8 cellular contexts compared by ENCODE assay signal in genomic region chr7:101138149-101138870, GRCh38. TPM values are rescaled to one million over a fixed set of nuclear protein-coding genes. Genes with fewer than 3 reads are reported as not detected.
DNase-seq lines count a peak whose midpoint lies in the region; ATAC-seq and TF ChIP-seq lines count a peak whose summit lies in the region.

No MANE protein-coding gene starts in this region.

- peak; percentile 88 for DNase-seq in GM03348 (ENCODE audit: low spot score)
- DNase-seq in NCI-H2196 (lab: John Stamatoyannopoulos, UW; ENCODE audit: unreplicated experiment), result peak; percentile 91
- DNase-seq in activated CD4-positive, alpha-beta T cell treated with anti-CD3 and anti-CD28 coated beads for 24 hours (ENCODE audit: low read depth in 2 of 2), result peak; percentile 79 to 81
- DNase-seq in lower lobe of right lung, result peak; percentile 70
- DNase-seq in stimulated activated CD8-positive, alpha-beta memory T cell treated with anti-CD3 and anti-CD28 coated beads, Interleukin-12 subunit alpha, Interleukin-12 subunit beta, amount 100 ng/mL, for 4 hours (ENCODE audit: low read depth), result peak; percentile 83
- no peak for DNase-seq in cerebellum (ENCODE audit: low spot score)

- ATAC-seq in HG02763 (IDR thresholded peaks at IDR 0.05; ENCODE audit: unreplicated experiment), result peak; percentile 57
- peak; percentile 90 for ATAC-seq in lower lobe of right lung

- intact Hi-C loops in lower lobe of right lung (cut with DNase I), result loop anchor here (5.0 kb wide), 1 partner anchor 41 kb away; no protein-coding TSS in a partner anchor

- H3K36me3 ChIP-seq in lower lobe of right lung, result peaks cover 6% of the 10 kb centered on the region

- H3K27ac ChIP-seq in cingulate gyrus (ENCODE audit: low read depth, low read length) (peak overlapping the region; percentile 60), lower lobe of right lung (peak overlapping the region; percentile 56)

- H3K27me3 ChIP-seq in lower lobe of right lung (ENCODE audit: low read depth), result peaks cover 4% of the 10 kb centered on the region

- peak overlapping the region; percentile 19 for H3K4me3 ChIP-seq in lower lobe of right lung

- peaks cover 14% of the 10 kb centered on the region for H3K4me1 ChIP-seq in lower lobe of right lung

- no peaks in the 10 kb centered on the region for H3K9me3 ChIP-seq in lower lobe of right lung

- peak; percentile 82 for TF ChIP-seq CTCF in lower lobe of right lung (IDR thresholded peaks at IDR 0.05)

RNA-seq across cellular contexts. Expression of gene SERPINE1, which starts 11.4 kb away (rescaled TPM):
- total RNA-seq in lower lobe of right lung (15.4 TPM), cerebellum (0.27 TPM)

RNA-seq across cellular contexts. Expression of gene AP1S1, which starts 16.0 kb away (rescaled TPM):
- total RNA-seq in lower lobe of right lung, result 28.4 TPM
- total RNA-seq in cerebellum, result 61.0 TPM

RNA-seq across cellular contexts. Expression of gene VGF, which starts 27.1 kb away (rescaled TPM):
- total RNA-seq in lower lobe of right lung (0.15 TPM), cerebellum (21.2 TPM)

RNA-seq across cellular contexts. Expression of gene NAT16, which starts 41.8 kb away (rescaled TPM):
- total RNA-seq in lower lobe of right lung (not detected), cerebellum (2.1 TPM)

RNA-seq across cellular contexts. Expression of gene TRIM56, which starts 53.0 kb away (rescaled TPM):
- 61.9 TPM for total RNA-seq in lower lobe of right lung
- total RNA-seq in cerebellum, result 3.0 TPM

Comparison
In these comparisons a context has a peak if more than half of its experiments do, and no peak if none do; other contexts are left out.
1. RNA of gene SERPINE1, which starts 11.4 kb away (total RNA-seq): 15.4 TPM in lower lobe of right lung (single experiment); 0.27 TPM in cerebellum (single experiment); every median in the first group is over 10 times any median in the second.
2. RNA of gene VGF, which starts 27.1 kb away (total RNA-seq): 21.2 TPM in cerebellum (single experiment); 0.15 TPM in lower lobe of right lung (single experiment); every median in the first group is over 10 times any median in the second.